21 cellular contexts compared by ENCODE assay signal in genomic region chr6:149078383-149078782, GRCh38.
"Had no signal": no experiment of that assay in that cellular context is flagged by ENCODE, and none has a peak within 500 bp of the region (broad histone marks: within the 10 kb centered on the region; RNA-seq: fewer than 3 reads in every experiment).

No MANE protein-coding gene starts in this region.

- H3K4me3 ChIP-seq: body of pancreas, cardiac muscle cell, testis had no signal

- H3K27ac ChIP-seq: body of pancreas, cardiac muscle cell, WERI-Rb-1 had no signal

- DNase-seq: activated CD4-positive, CD25-positive, alpha-beta regulatory T cell treated with anti-CD3 and anti-CD28 coated beads, Interleukin-2, amount 50 U/mL, for 72 hours; activated CD8-positive, alpha-beta memory T cell treated with anti-CD3 and anti-CD28 coated beads, Interleukin-2, amount 50 U/mL, for 48 hours; activated effector memory CD4-positive, alpha-beta T cell treated with anti-CD3 and anti-CD28 coated beads, Interleukin-2, amount 50 U/mL, for 16 hours; activated naive CD4-positive, alpha-beta T cell treated with anti-CD3 and anti-CD28 coated beads, Interleukin-2, amount 10 ng/mL, durations not matched to agents 7 days and 5 days; activated T-cell treated with anti-CD3 and anti-CD28 coated beads, Interleukin-2, amount 50 U/mL, for 4 hours; body of pancreas; effector CD8-positive, alpha-beta T cell; erythroblast; hypothalamus; left ventricle myocardium superior; mammary epithelial cell; naive thymus-derived CD8-positive, alpha-beta T cell; stimulated activated CD4-positive, alpha-beta T cell treated with anti-CD3 and anti-CD28 coated beads, Interleukin-2, amount 100 ng/mL, for 48 hours; stimulated activated CD8-positive, alpha-beta memory T cell treated with anti-CD3 and anti-CD28 coated beads, Interleukin-4, amount 100 ng/mL, for 48 hours; stimulated activated naive B cell treated with anti-CD40 and anti-IgM and Interleukin-4, amounts not matched to agents 10 μg/mL and 1 μg/mL and 100 μg/mL, for 72 hours; WERI-Rb-1 had no signal

- H3K4me3 Mint-ChIP-seq: activated naive CD4-positive, alpha-beta T cell treated with anti-CD3 and anti-CD28 coated beads, Interleukin-2, amount 10 ng/mL, durations not matched to agents 7 days and 5 days; activated T-cell treated with anti-CD3 and anti-CD28 coated beads, Interleukin-2, amount 50 U/mL, for 4 hours; dendritic cell treated with granulocyte-macrophage colony-stimulating factor and Interleukin-4, amounts not matched to agents 40 ng/mL and 50 ng/mL, for 4 days; mesothelial cell of epicardium; naive thymus-derived CD8-positive, alpha-beta T cell; stimulated activated naive B cell treated with anti-CD40 and anti-IgM and Interleukin-4, amounts not matched to agents 10 μg/mL and 1 μg/mL and 100 μg/mL, for 72 hours had no signal

- H3K9me3 Mint-ChIP-seq: activated T-cell treated with anti-CD3 and anti-CD28 coated beads, Interleukin-2, amount 50 U/mL, for 4 hours; dendritic cell treated with granulocyte-macrophage colony-stimulating factor and Interleukin-4, amounts not matched to agents 40 ng/mL and 50 ng/mL, for 4 days; mesothelial cell of epicardium; naive thymus-derived CD8-positive, alpha-beta T cell; stimulated activated naive B cell treated with anti-CD40 and anti-IgM and Interleukin-4, amounts not matched to agents 10 μg/mL and 1 μg/mL and 100 μg/mL, for 72 hours; T-helper 2 cell treated with Interferon-gamma antibody and Interleukin-4, amounts not matched to agents 5 μg/mL and 100 μg/mL, for 36 hours had no signal

- H3K9me3 ChIP-seq: body of pancreas, testis had no signal

- H3K27me3 Mint-ChIP-seq: activated naive CD4-positive, alpha-beta T cell treated with anti-CD3 and anti-CD28 coated beads, Interleukin-2, amount 10 ng/mL, durations not matched to agents 7 days and 5 days; dendritic cell treated with granulocyte-macrophage colony-stimulating factor and Interleukin-4, amounts not matched to agents 40 ng/mL and 50 ng/mL, for 4 days; naive thymus-derived CD8-positive, alpha-beta T cell; stimulated activated naive B cell treated with anti-CD40 and anti-IgM and Interleukin-4, amounts not matched to agents 10 μg/mL and 1 μg/mL and 100 μg/mL, for 72 hours had no signal

- ATAC-seq: activated T-cell treated with anti-CD3 and anti-CD28 coated beads, Interleukin-2, amount 50 U/mL, for 4 hours; body of pancreas; left ventricle myocardium superior; naive thymus-derived CD8-positive, alpha-beta T cell; stimulated activated naive B cell treated with anti-CD40 and anti-IgM and Interleukin-4, amounts not matched to agents 10 μg/mL and 1 μg/mL and 100 μg/mL, for 72 hours had no signal

- H3K27ac Mint-ChIP-seq: activated naive CD4-positive, alpha-beta T cell treated with anti-CD3 and anti-CD28 coated beads, Interleukin-2, amount 10 ng/mL, durations not matched to agents 7 days and 5 days; mesothelial cell of epicardium; stimulated activated naive B cell treated with anti-CD40 and anti-IgM and Interleukin-4, amounts not matched to agents 10 μg/mL and 1 μg/mL and 100 μg/mL, for 72 hours had no signal

- H3K27me3 ChIP-seq: body of pancreas, cardiac muscle cell, testis had no signal

- H3K36me3 ChIP-seq: cardiac muscle cell, WERI-Rb-1 had no signal

- H3K36me3 Mint-ChIP-seq: mesothelial cell of epicardium had no signal
